In genomic region chr4:113823291-113823659, GRCh38 we compare ENCODE assay signal across 11 cellular contexts.
DNase-seq lines count a peak whose midpoint lies in the region; ATAC-seq and TF ChIP-seq lines count a peak whose summit lies in the region.
"Had no signal": no experiment of that assay in that cellular context is flagged by ENCODE, and none has a peak within 500 bp of the region (broad histone marks: within the 10 kb centered on the region; RNA-seq: fewer than 3 reads in every experiment).

No MANE protein-coding gene starts in this region.

- no peaks in the 10 kb centered on the region for H3K9me3 Mint-ChIP-seq in stimulated activated naive CD8-positive, alpha-beta T cell treated with anti-CD3 and anti-CD28 coated beads, Interleukin-15, Interleukin-2, amounts not matched to agents 100 ng/mL and 50 ng/mL, for 24 hours

- peaks cover 52% of the 10 kb centered on the region for H3K4me1 Mint-ChIP-seq in stimulated activated naive CD8-positive, alpha-beta T cell treated with anti-CD3 and anti-CD28 coated beads, Interleukin-15, Interleukin-2, amounts not matched to agents 100 ng/mL and 50 ng/mL, for 24 hours (ENCODE audit: low read depth)

- H3K36me3 ChIP-seq in SJCRH30, result no peaks in the 10 kb centered on the region
- no peaks in the 10 kb centered on the region for H3K36me3 ChIP-seq in upper lobe of right lung
- H3K36me3 ChIP-seq in ovary, result no peaks in the 10 kb centered on the region
- H3K36me3 ChIP-seq: BE2C had no signal

- H3K4me1 ChIP-seq in SJCRH30, result peaks cover 48% of the 10 kb centered on the region
- H3K4me1 ChIP-seq in upper lobe of right lung, result no peaks in the 10 kb centered on the region
- peaks cover 1% of the 10 kb centered on the region for H3K4me1 ChIP-seq in ovary (ENCODE audit: insufficient read depth)
- H3K4me1 ChIP-seq: BE2C had no signal

- intact Hi-C loops in upper lobe of right lung (cut with DNase I) (no loop called here), ovary (cut with DNase I) (no loop called here)

- H3K27me3 ChIP-seq in SJCRH30 (no peaks in the 10 kb centered on the region), upper lobe of right lung (no peaks in the 10 kb centered on the region), ovary (no peaks in the 10 kb centered on the region)

- no peaks in the 10 kb centered on the region for H3K36me3 Mint-ChIP-seq in stimulated activated naive CD8-positive, alpha-beta T cell treated with anti-CD3 and anti-CD28 coated beads, Interleukin-15, Interleukin-2, amounts not matched to agents 100 ng/mL and 50 ng/mL, for 24 hours (ENCODE audit: low read depth)

- peak overlapping the region; percentile 18 for H3K4me3 Mint-ChIP-seq in stimulated activated naive CD8-positive, alpha-beta T cell treated with anti-CD3 and anti-CD28 coated beads, Interleukin-15, Interleukin-2, amounts not matched to agents 100 ng/mL and 50 ng/mL, for 24 hours

- TF ChIP-seq EP300 in ovary (IDR thresholded peaks at IDR 0.05), result no peak

- DNase-seq in stimulated activated naive CD8-positive, alpha-beta T cell treated with anti-CD3 and anti-CD28 coated beads, Interleukin-15, Interleukin-2, amounts not matched to agents 100 U/mL and 50 U/mL, for 24 hours, result no peak
- DNase-seq in SJCRH30, result peak; percentile 10 to 42
- DNase-seq in upper lobe of right lung, result no peak
- no peak for DNase-seq in activated naive CD4-positive, alpha-beta T cell treated with anti-CD3 and anti-CD28 coated beads, Interleukin-2, amount 50 U/mL, for 16 hours
- no peak for DNase-seq in ovary
- DNase-seq: BE2C; left ventricle myocardium superior; stimulated activated CD4-positive, alpha-beta T cell treated with anti-CD3 and anti-CD28 coated beads, Interleukin-4, amount 100 ng/mL, for 24 hours had no signal

- H3K27me3 Mint-ChIP-seq in stimulated activated naive CD8-positive, alpha-beta T cell treated with anti-CD3 and anti-CD28 coated beads, Interleukin-15, Interleukin-2, amounts not matched to agents 100 ng/mL and 50 ng/mL, for 24 hours, result no peaks in the 10 kb centered on the region

- H3K27ac Mint-ChIP-seq in stimulated activated naive CD8-positive, alpha-beta T cell treated with anti-CD3 and anti-CD28 coated beads, Interleukin-15, Interleukin-2, amounts not matched to agents 100 ng/mL and 50 ng/mL, for 24 hours, result peak overlapping the region; percentile 32

- H3K4me3 ChIP-seq in SJCRH30 (no peak overlapping the region), upper lobe of right lung (no peak overlapping the region), ovary (no peak overlapping the region)

- 77 to 79% (median 77%) methylated on average over 2 of the region's 2 CpGs for WGBS in ovary, 3 donors

- TF ChIP-seq POLR2A in ovary (IDR thresholded peaks at IDR 0.05), result no peak

- no peaks in the 10 kb centered on the region; the same call in 1 of the 2 replicates for H3K9me3 ChIP-seq in SJCRH30 (replicated peaks)
- H3K9me3 ChIP-seq in upper lobe of right lung, result no peaks in the 10 kb centered on the region
- no peaks in the 10 kb centered on the region for H3K9me3 ChIP-seq in ovary
- H3K9me3 ChIP-seq: BE2C had no signal

- H3K27ac ChIP-seq in SJCRH30, result peak overlapping the region; percentile 53
- H3K27ac ChIP-seq in upper lobe of right lung, result no peak overlapping the region
- no peak overlapping the region for H3K27ac ChIP-seq in ovary

- ATAC-seq in stimulated activated naive CD8-positive, alpha-beta T cell treated with anti-CD3 and anti-CD28 coated beads, Interleukin-15, Interleukin-2, amounts not matched to agents 100 U/mL and 50 U/mL, for 24 hours, result no peak
- ATAC-seq in HG03025 (IDR thresholded peaks at IDR 0.05; ENCODE audit: low FRiP score, unreplicated experiment) (peak; percentile 73), upper lobe of right lung (peak; percentile 65), esophagus mucosa (no peak)
- ATAC-seq: left ventricle myocardium superior had no signal

- no peak for TF ChIP-seq CTCF in upper lobe of right lung (IDR thresholded peaks at IDR 0.05)
- no peak for TF ChIP-seq CTCF in ovary (IDR thresholded peaks at IDR 0.05)

Comparison
In these comparisons a context has a peak if more than half of its experiments do, and no peak if none do; other contexts are left out.
1. ATAC-seq: peak in HG03025 (single experiment) and upper lobe of right lung (single experiment); none in stimulated activated naive CD8-positive, alpha-beta T cell treated with anti-CD3 and anti-CD28 coated beads, Interleukin-15, Interleukin-2, amounts not matched to agents 100 U/mL and 50 U/mL, for 24 hours (single experiment) and esophagus mucosa (single experiment).
2. DNase-seq: peak in SJCRH30 (2 of 2); none in stimulated activated naive CD8-positive, alpha-beta T cell treated with anti-CD3 and anti-CD28 coated beads, Interleukin-15, Interleukin-2, amounts not matched to agents 100 U/mL and 50 U/mL, for 24 hours (single experiment), upper lobe of right lung (single experiment), activated naive CD4-positive, alpha-beta T cell treated with anti-CD3 and anti-CD28 coated beads, Interleukin-2, amount 50 U/mL, for 16 hours (single experiment) and ovary (0 of 5).